In the genomic region with DNA sequence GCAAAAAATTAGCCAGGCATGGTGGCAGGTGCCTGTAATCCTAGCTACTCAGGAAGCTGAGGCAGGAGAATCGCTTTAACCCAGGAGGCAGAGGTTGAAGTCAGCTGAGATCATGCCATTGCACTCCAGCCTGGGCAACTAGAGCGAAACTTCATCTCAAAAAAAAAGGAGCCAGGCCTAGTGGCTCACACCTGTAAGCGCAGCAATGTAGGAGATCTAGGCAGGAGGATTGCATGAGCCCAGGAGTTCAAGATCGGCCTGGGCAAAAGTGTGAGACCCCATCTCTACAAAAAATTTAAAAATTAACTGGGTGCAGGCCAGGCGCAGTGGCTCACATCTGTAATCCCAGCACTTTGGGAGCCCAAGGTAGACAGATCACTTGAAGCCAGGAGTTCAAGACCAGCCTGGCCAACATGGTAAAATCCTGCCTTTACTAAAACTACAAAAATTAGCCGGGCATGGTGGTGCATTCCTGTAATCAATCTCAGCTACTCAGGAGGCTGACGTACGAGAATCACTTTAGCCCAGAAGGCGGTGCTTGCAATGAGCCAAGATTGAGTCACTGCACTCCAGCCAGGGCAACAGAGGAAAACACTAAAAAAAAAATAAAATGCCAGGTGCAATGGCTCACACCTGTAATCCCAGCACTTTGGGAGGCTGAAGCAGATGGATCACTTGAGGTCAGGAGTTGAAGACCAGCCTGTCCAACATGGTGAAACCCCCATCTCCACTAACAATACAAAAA, we compare ENCODE assay signal across 8 cellular contexts. TPM values are rescaled to one million over a fixed set of nuclear protein-coding genes. Genes with fewer than 3 reads are reported as not detected.
DNase-seq lines count a peak whose midpoint lies in the region; ATAC-seq, FAIRE-seq and TF ChIP-seq lines count a peak whose summit lies in the region.
"Not testable (repeated sequence)": the region's sequence is repeated elsewhere in the genome, so short reads cannot be mapped to it uniquely, and the experiment has no call there.

No MANE protein-coding gene starts in this region.

- TF ChIP-seq RAD21 in SK-N-SH (IDR thresholded peaks at IDR 0.05; ENCODE audit: low read length); K562 (CRISPR knock-in tag; conservative IDR thresholded peaks at IDR 0.05 in 1 of 2, IDR thresholded peaks at IDR 0.05 in 1 of 2): not testable (repeated sequence)

- H3K27me3 ChIP-seq in H9 (ENCODE audit: insufficient read depth, low read length); SK-N-SH (ENCODE audit: insufficient read depth); K562 (ENCODE audit: control insufficient read depth in 2 of 2, insufficient read depth in 2 of 2, low read length in 2 of 2); trophoblast cell (ENCODE audit: insufficient read depth, low read length): not testable (repeated sequence)

- not testable (repeated sequence) for H4K12ac ChIP-seq in trophoblast cell (ENCODE audit: low read depth, low read length)

- H3K14ac ChIP-seq in H9 (ENCODE audit: insufficient read depth, low read length); trophoblast cell (ENCODE audit: low read length): not testable (repeated sequence)

- not testable (repeated sequence) for H3K4me3 Mint-ChIP-seq in H9

- H3K4me1 Mint-ChIP-seq in H9 = not testable (repeated sequence)

- not testable (repeated sequence) for H3K9ac ChIP-seq in H9 (ENCODE audit: extremely low read depth, insufficient read length, low read length); SK-N-SH; K562 (ENCODE audit: insufficient read depth in 1 of 2, low read depth in 2 of 2, low read length in 2 of 2); trophoblast cell (ENCODE audit: low read length)

- H3K56ac ChIP-seq in H9 (ENCODE audit: insufficient read length, low read depth, low read length) = not testable (repeated sequence)

- WGBS in H9 (ENCODE audit: extremely low coverage, insufficient read length, low lambda C conversion rate) = no CpG with 5 or more reads among the region's 9 CpGs
- WGBS in SK-N-SH (ENCODE audit: low lambda C conversion rate) = 76% methylated on average over 9 of the region's 9 CpGs
- 40% methylated on average over 8 of the region's 9 CpGs for WGBS in K562 (ENCODE audit: insufficient coverage, low coverage, missing lambda C conversion rate)
- no CpG with 5 or more reads among the region's 9 CpGs for WGBS in trophoblast cell (ENCODE audit: extremely low coverage, insufficient coverage, insufficient read length)

- not testable (repeated sequence) for H3F3A ChIP-seq in SK-N-SH (replicated peaks; ENCODE audit: insufficient read depth)

- in situ Hi-C loops in Caki2 (cut with HindIII; ENCODE audit: low pct_unique_long_range_greater_than_20kb, low sequenced_read_pairs) = not testable (repeated sequence)
- in situ Hi-C loops in K562 (cut with MboI) = loop anchor here (25.0 kb wide), 1 partner anchor 425 kb away; the partner anchor contains the start of gene NUMB

- H3T11ph ChIP-seq in H9 (ENCODE audit: low read length) = not testable (repeated sequence)

- not testable (repeated sequence) for H3K4me1 ChIP-seq in H9 (ENCODE audit: insufficient read depth, low read length); SK-N-SH (ENCODE audit: control insufficient read depth in 1 of 2, insufficient read depth in 2 of 2, low read depth in 1 of 2, low read length in 1 of 2); K562 (replicated peaks in 1 of 2; ENCODE audit: control insufficient read depth in 2 of 2, insufficient read depth in 2 of 2, low read length in 2 of 2); trophoblast cell (ENCODE audit: control insufficient read depth in 1 of 2, insufficient read depth in 2 of 2, low read length in 2 of 2)

- TF ChIP-seq EP300 in SK-N-SH (IDR thresholded peaks at IDR 0.05; ENCODE audit: borderline replicate concordance in 1 of 2, low read depth in 1 of 2, low read length in 1 of 2); K562 (IDR thresholded peaks at IDR 0.05; ENCODE audit: low read length): not testable (repeated sequence)

- H2BK120ac ChIP-seq in H9 (ENCODE audit: low read depth, low read length, poor library complexity, severe bottlenecking); trophoblast cell (ENCODE audit: insufficient read depth, low read length, poor library complexity): not testable (repeated sequence)

- CTCF ChIA-PET in SK-N-SH (lab: Yijun Ruan, JAX); K562 (lab: Yijun Ruan, JAX; ENCODE audit: low intra/inter-chr PET ratio): not testable (repeated sequence)

- not testable (repeated sequence) for H3K27ac Mint-ChIP-seq in H9

- H3K9me3 Mint-ChIP-seq in H9 = not testable (repeated sequence)

- not testable (repeated sequence) for H3K79me2 ChIP-seq in H9 (ENCODE audit: insufficient read depth, low read length); SK-N-SH (ENCODE audit: insufficient read depth); K562 (ENCODE audit: control insufficient read depth, insufficient read depth, low read length); trophoblast cell (ENCODE audit: control insufficient read depth, insufficient read depth, low read length, poor library complexity)

- FAIRE-seq in K562 (lab: Jason Lieb, UNC) = not testable (repeated sequence)

- not testable (repeated sequence) for BruUV-seq in K562 (replicated peaks; lab: Mats Ljungman, UMichigan)

- H4K91ac ChIP-seq in H9 (ENCODE audit: insufficient read length, low read depth, low read length); trophoblast cell (ENCODE audit: low read depth, low read length): not testable (repeated sequence)

- H3K4ac ChIP-seq in H9 (ENCODE audit: low read depth, low read length); trophoblast cell (ENCODE audit: low read depth, low read length): not testable (repeated sequence)

- not testable (repeated sequence) for H3K23ac ChIP-seq in H9 (ENCODE audit: insufficient read length, low read depth, low read length); trophoblast cell (ENCODE audit: low read length)

- intact Hi-C loops in K562 (cut with micrococcal nuclease) = not testable (repeated sequence)

- POLR2A ChIA-PET in SK-N-SH (lab: Yijun Ruan, JAX) = not testable (repeated sequence)
- POLR2A ChIA-PET in K562 (lab: Yijun Ruan, JAX) = interaction anchor here (1.3 kb wide), 1 partner anchor 10 kb away, joined by 4 read pairs; the partner anchor contains the start of gene ZFYVE1

- H3K27ac ChIP-seq in H9 (ENCODE audit: insufficient read length, low read depth, low read length); SK-N-SH (ENCODE audit: low read depth in 2 of 2, low read length in 1 of 2); K562 (ENCODE audit: extremely low read depth, low read depth, low read length); trophoblast cell (ENCODE audit: low read depth, low read length): not testable (repeated sequence)

- not testable (repeated sequence) for H3K9me3 ChIP-seq in H9 (ENCODE audit: control insufficient read depth, low read depth, low read length); SK-N-SH; K562 (replicated peaks; ENCODE audit: control insufficient read depth, insufficient read depth, low read depth, low read length); trophoblast cell (ENCODE audit: insufficient read depth, low read depth, low read length)

- H3K23me2 ChIP-seq in H9 (ENCODE audit: insufficient read length, low read depth, low read length, poor library complexity, severe bottlenecking) = not testable (repeated sequence)

- not testable (repeated sequence) for H3K79me1 ChIP-seq in H9 (ENCODE audit: insufficient read depth, low read depth, low read length, poor library complexity, severe bottlenecking); trophoblast cell (ENCODE audit: low read length)

- not testable (repeated sequence) for TF ChIP-seq POLR2A in K562 (conservative IDR thresholded peaks at IDR 0.05)

- H3K36me3 Mint-ChIP-seq in H9 (ENCODE audit: insufficient read depth in 1 of 3, low read depth in 3 of 3) = not testable (repeated sequence)

- not testable (repeated sequence) for H3K18ac ChIP-seq in H9 (ENCODE audit: insufficient read length, low read depth, low read length); trophoblast cell (ENCODE audit: low read length)

- DNase-seq in Caki2 (ENCODE audit: low read depth) (peak; percentile 31), LHCN-M2 (ENCODE audit: low read depth) (peak; percentile 41), epithelial cell of esophagus (ENCODE audit: low read depth) (peak; percentile 90), iris pigment epithelial cell (ENCODE audit: low read depth) (peak; percentile 38), trophoblast cell (peak; percentile 88 to 92)
- DNase-seq in H9; SK-N-SH; K562 (ENCODE audit: extremely low read depth in 1 of 4, low spot score in 3 of 4): not testable (repeated sequence)

- H2AFZ ChIP-seq in H9 (ENCODE audit: low read length); SK-N-SH (ENCODE audit: low read depth); K562 (ENCODE audit: low read depth, low read length); trophoblast cell (ENCODE audit: insufficient read depth, low read length, poor library complexity): not testable (repeated sequence)

- H2BK15ac ChIP-seq in H9 (ENCODE audit: low read depth, low read length) = not testable (repeated sequence)

- TF ChIP-seq CTCF in H9 (conservative IDR thresholded peaks at IDR 0.05) = peak; percentile 36
- not testable (repeated sequence) for TF ChIP-seq CTCF in SK-N-SH (IDR thresholded peaks at IDR 0.05); K562 (IDR thresholded peaks at IDR 0.05 in 2 of 3, conservative IDR thresholded peaks at IDR 0.05 in 1 of 3; ENCODE audit: insufficient read depth in 2 of 3, low read depth in 1 of 3, low read length in 3 of 3)
- peak; percentile 4 for TF ChIP-seq CTCF in epithelial cell of esophagus (IDR thresholded peaks at IDR 0.05; ENCODE audit: insufficient read depth, low read depth, low read length, missing control alignments)

- H4K5ac ChIP-seq in H9 (ENCODE audit: insufficient read length, low read depth, low read length) = not testable (repeated sequence)

- H2BK20ac ChIP-seq in H9 (ENCODE audit: low read depth, low read length, poor library complexity, severe bottlenecking) = not testable (repeated sequence)

- peak; percentile 33; the same call in 1 of the 3 replicates for ATAC-seq in K562

- not testable (repeated sequence) for H3K36me3 ChIP-seq in SK-N-SH (replicated peaks in 1 of 2; ENCODE audit: control insufficient read depth in 1 of 2, insufficient read depth in 2 of 2, low read length in 1 of 2); K562 (ENCODE audit: control insufficient read depth, insufficient read depth, low read length); trophoblast cell (ENCODE audit: control insufficient read depth in 1 of 2, insufficient read depth in 2 of 2, low read length in 2 of 2)

- not testable (repeated sequence) for H2BK12ac ChIP-seq in H9 (ENCODE audit: insufficient read length, low read depth, low read length); trophoblast cell (ENCODE audit: low read length)

- not testable (repeated sequence) for H2BK5ac ChIP-seq in H9 (ENCODE audit: insufficient read length, low read length); trophoblast cell (ENCODE audit: low read depth, low read length, poor library complexity)

- not testable (repeated sequence) for H4K8ac ChIP-seq in H9 (replicated peaks; ENCODE audit: insufficient read length, low read depth, low read length); trophoblast cell (ENCODE audit: low read depth, low read length)

- not testable (repeated sequence) for H3K4me3 ChIP-seq in SK-N-SH (ENCODE audit: low read depth in 2 of 2, low read length in 1 of 2); K562; epithelial cell of esophagus (ENCODE audit: low read length); trophoblast cell (ENCODE audit: low read depth, low read length)

- not testable (repeated sequence) for H2AK5ac ChIP-seq in H9 (ENCODE audit: insufficient read length, low read length); trophoblast cell (ENCODE audit: low read length)

- not testable (repeated sequence) for H4K20me1 ChIP-seq in H9 (ENCODE audit: control insufficient read depth, insufficient read depth, insufficient read length); SK-N-SH (ENCODE audit: insufficient read depth); K562 (replicated peaks; ENCODE audit: control insufficient read depth, insufficient read depth, low read length)

- not testable (repeated sequence) for H3K9me2 ChIP-seq in SK-N-SH

- not testable (repeated sequence) for H3K9me1 ChIP-seq in K562 (ENCODE audit: control insufficient read depth, insufficient read depth, low read length)

- not testable (repeated sequence) for H3K4me2 ChIP-seq in H9 (ENCODE audit: insufficient read depth, insufficient read length, low read length); SK-N-SH; K562 (ENCODE audit: insufficient read depth, low read length); trophoblast cell (ENCODE audit: low read length)

- H3K27me3 Mint-ChIP-seq in H9 (ENCODE audit: low read depth) = not testable (repeated sequence)

RNA-seq across cellular contexts. Expression of gene ZFYVE1, which starts 10.0 kb away (rescaled TPM):
- 2.7 and 2.8 TPM in 2 replicates for total RNA-seq in Caki2 (2014; rRNA removed; shearing (Covaris generic); ENCODE audit: low replicate concordance)
- 14.2 and 14.7 TPM in 2 replicates for total RNA-seq in H9 (2021)
- 14.6 and 16.3 TPM in 2 replicates for total RNA-seq in LHCN-M2 (2014; rRNA removed)
- 17.1 TPM for polyA plus RNA-seq in LHCN-M2 (2012)
- polyA plus RNA-seq in SK-N-SH (2012; rRNA removed) = 18.6 and 23.6 TPM in 2 replicates
- polyA plus RNA-seq in SK-N-SH (2012; cell fraction: cytosol; rRNA removed) = 9.3 and 13.0 TPM in 2 replicates
- polyA plus RNA-seq in SK-N-SH (2012; cell fraction: nucleus; rRNA removed) = 39.8 and 41.3 TPM in 2 replicates
- 19.9 and 31.7 TPM in 2 replicates for total RNA-seq in K562 (2011; cell fraction: chromatin; rRNA removed; ENCODE audit: low replicate concordance)
- 14.6 and 14.8 TPM in 2 replicates for total RNA-seq in K562 (2011; cell fraction: nucleolus; rRNA removed)
- total RNA-seq in K562 (2011; cell fraction: nucleoplasm; rRNA removed) = 15.0 and 15.2 TPM in 2 replicates
- total RNA-seq in K562 (2014; rRNA removed) = 2.4 and 5.5 TPM in 2 replicates
- total RNA-seq in K562 (2014; rRNA removed; fragmentation: Illumina TruSeq; extraction: Trizol) = 2.8 and 3.0 TPM in 2 replicates
- total RNA-seq in K562 (2015; rRNA removed; fragmentation: Illumina TruSeq; extraction: Trizol) = 2.4 and 2.5 TPM in 2 replicates
- total RNA-seq in K562 (2021) = 3.2 and 4.9 TPM in 2 replicates
- polyA plus RNA-seq in K562 (2011; rRNA removed) = 4.4 and 5.0 TPM in 2 replicates
- polyA plus RNA-seq in K562 (2011; cell fraction: cytosol; rRNA removed) = 4.5 and 4.7 TPM in 2 replicates
- 8.8 and 9.1 TPM in 2 replicates for polyA plus RNA-seq in K562 (2011; cell fraction: nucleus; rRNA removed)
- polyA plus RNA-seq in K562 (2012) = 5.6 and 9.8 TPM in 2 replicates
- polyA plus RNA-seq in K562 (2014; fragmentation: Illumina TruSeq; extraction: Trizol) = 3.1 and 3.4 TPM in 2 replicates
- polyA plus RNA-seq in K562 (2014; fragmentation: Nextera tagmentation; extraction: Ambion mirVana) = 1 to 10 TPM in 1 of 2 experiments, under 1 TPM in 1; 0.62 to 1.1 TPM
- 3.9 and 4.4 TPM in 2 replicates for polyA plus RNA-seq in K562 (2014; rRNA removed)
- 7.8 and 9.5 TPM in 2 replicates for polyA minus RNA-seq in K562 (2011; rRNA and poly(A)+ RNA removed)
- polyA minus RNA-seq in K562 (2011; cell fraction: cytosol; rRNA and poly(A)+ RNA removed) = 3.7 and 3.8 TPM in 2 replicates
- 4.0 and 6.1 TPM in 2 replicates for polyA minus RNA-seq in K562 (2011; cell fraction: nucleus; rRNA and poly(A)+ RNA removed)
- 11.5 and 12.0 TPM in 2 replicates for polyA plus RNA-seq in trophoblast cell (2013)

RNA-seq across cellular contexts. Expression of gene RBM25, which starts 21.5 kb away (rescaled TPM):
- 1.2 and 4.5 TPM in 2 replicates for total RNA-seq in Caki2 (2014; rRNA removed; shearing (Covaris generic); ENCODE audit: low replicate concordance)
- total RNA-seq in H9 (2021) = 133 and 138 TPM in 2 replicates
- 37.7 and 45.3 TPM in 2 replicates for total RNA-seq in LHCN-M2 (2014; rRNA removed)
- 26.1 TPM for polyA plus RNA-seq in LHCN-M2 (2012)
- 14.0 and 15.5 TPM in 2 replicates for polyA plus RNA-seq in SK-N-SH (2012; rRNA removed)
- polyA plus RNA-seq in SK-N-SH (2012; cell fraction: cytosol; rRNA removed) = 12.8 and 18.0 TPM in 2 replicates
- polyA plus RNA-seq in SK-N-SH (2012; cell fraction: nucleus; rRNA removed) = 34.4 and 60.7 TPM in 2 replicates
- 66.1 and 166 TPM in 2 replicates for total RNA-seq in K562 (2011; cell fraction: chromatin; rRNA removed; ENCODE audit: low replicate concordance)
- total RNA-seq in K562 (2011; cell fraction: nucleolus; rRNA removed) = 34.0 and 41.3 TPM in 2 replicates
- 62.3 and 130 TPM in 2 replicates for total RNA-seq in K562 (2011; cell fraction: nucleoplasm; rRNA removed)
- total RNA-seq in K562 (2014; rRNA removed) = 32.2 and 34.6 TPM in 2 replicates
- 48.1 and 55.6 TPM in 2 replicates for total RNA-seq in K562 (2014; rRNA removed; fragmentation: Illumina TruSeq; extraction: Trizol)
- 59.8 and 64.4 TPM in 2 replicates for total RNA-seq in K562 (2015; rRNA removed; fragmentation: Illumina TruSeq; extraction: Trizol)
- 47.3 and 51.4 TPM in 2 replicates for total RNA-seq in K562 (2021)
- 28.8 and 38.1 TPM in 2 replicates for polyA plus RNA-seq in K562 (2011; rRNA removed)
- 5.9 and 7.6 TPM in 2 replicates for polyA plus RNA-seq in K562 (2011; cell fraction: cytosol; rRNA removed)
- 118 and 157 TPM in 2 replicates for polyA plus RNA-seq in K562 (2011; cell fraction: nucleus; rRNA removed)
- polyA plus RNA-seq in K562 (2012) = 40.3 and 41.6 TPM in 2 replicates
- 64.4 and 80.1 TPM in 2 replicates for polyA plus RNA-seq in K562 (2014; fragmentation: Illumina TruSeq; extraction: Trizol)
- 10 to 100 TPM; 28.6 to 36.7 TPM for polyA plus RNA-seq in K562 (2014; fragmentation: Nextera tagmentation; extraction: Ambion mirVana)
- 46.2 and 58.8 TPM in 2 replicates for polyA plus RNA-seq in K562 (2014; rRNA removed)
- polyA minus RNA-seq in K562 (2011; rRNA and poly(A)+ RNA removed) = 32.7 and 44.1 TPM in 2 replicates
- 15.0 and 20.6 TPM in 2 replicates for polyA minus RNA-seq in K562 (2011; cell fraction: cytosol; rRNA and poly(A)+ RNA removed)
- 58.8 and 84.0 TPM in 2 replicates for polyA minus RNA-seq in K562 (2011; cell fraction: nucleus; rRNA and poly(A)+ RNA removed)
- 107 and 110 TPM in 2 replicates for polyA plus RNA-seq in trophoblast cell (2013)
